ENCODE assay signal across 2 cellular contexts in the genomic region with DNA sequence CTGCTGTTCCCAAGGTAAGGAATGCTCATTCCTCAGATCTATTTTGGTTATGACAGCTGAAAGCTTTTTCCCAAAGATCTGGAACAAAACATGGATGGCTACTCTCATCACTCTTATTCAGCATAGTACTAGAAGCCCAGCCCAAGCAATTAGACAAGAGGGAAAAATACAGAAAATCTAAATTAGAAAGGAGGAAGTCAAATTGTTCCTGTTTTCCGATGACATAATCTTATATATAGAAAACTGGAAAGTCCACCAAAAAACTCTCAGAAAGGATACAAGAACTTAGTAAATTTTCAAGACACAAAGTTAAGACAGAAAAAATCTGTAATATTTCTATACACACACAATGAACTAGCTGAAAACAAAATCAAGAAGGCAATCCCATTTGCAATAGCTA.
TF ChIP-seq lines count a peak whose summit lies in the region.

No MANE protein-coding gene starts in this region.

TF ChIP-seq in HepG2, 621 proteins besides CTCF, POLR2A, EP300 and RAD21:
- TF ChIP-seq SNAPC5 (CRISPR knock-in tag; IDR thresholded peaks at IDR 0.05; ENCODE audit: borderline replicate concordance) (no peak), ATF7 (IDR thresholded peaks at IDR 0.05) (0 out of 2 replicates have a peak, but pooled peaks have one; percentile 19), ATF7 (CRISPR knock-in tag; IDR thresholded peaks at IDR 0.05) (no peak)

TF ChIP-seq in SK-N-SH, 30 proteins besides CTCF, POLR2A, EP300 and RAD21:
- TF ChIP-seq POLR2AphosphoS5 (IDR thresholded peaks at IDR 0.05; ENCODE audit: low read depth, low read length) (no peak), MEF2A (IDR thresholded peaks at IDR 0.05; ENCODE audit: borderline replicate concordance, low read depth) (no peak), RCOR1 (IDR thresholded peaks at IDR 0.05; ENCODE audit: low read length) (no peak), SIN3A (IDR thresholded peaks at IDR 0.05; ENCODE audit: borderline replicate concordance, low read depth, low read length) (no peak), FOSL2 (IDR thresholded peaks at IDR 0.05; ENCODE audit: borderline replicate concordance, low read depth) (no peak), YY1 (IDR thresholded peaks at IDR 0.05; ENCODE audit: low read depth) (no peak), NFIC (IDR thresholded peaks at IDR 0.05; ENCODE audit: borderline replicate concordance) (no peak), GABPA (IDR thresholded peaks at IDR 0.05; ENCODE audit: low read depth) (no peak), FOXJ3 (CRISPR knock-in tag; IDR thresholded peaks at IDR 0.05) (no peak), RFX5 (IDR thresholded peaks at IDR 0.05; ENCODE audit: low read length) (no peak), ZBTB33 (IDR thresholded peaks at IDR 0.05; ENCODE audit: borderline replicate concordance, low read depth) (no peak), RXRA (IDR thresholded peaks at IDR 0.05; ENCODE audit: borderline replicate concordance, low read depth) (no peak), MAX (IDR thresholded peaks at IDR 0.05; ENCODE audit: low read depth) (no peak), FOXM1 (IDR thresholded peaks at IDR 0.05; ENCODE audit: low read depth) (no peak), JUND (IDR thresholded peaks at IDR 0.05) (no peak), SMC3 (IDR thresholded peaks at IDR 0.05; ENCODE audit: low read depth, low read length) (no peak)
